ENCODE assay signal across 19 cellular contexts in the genomic region with DNA sequence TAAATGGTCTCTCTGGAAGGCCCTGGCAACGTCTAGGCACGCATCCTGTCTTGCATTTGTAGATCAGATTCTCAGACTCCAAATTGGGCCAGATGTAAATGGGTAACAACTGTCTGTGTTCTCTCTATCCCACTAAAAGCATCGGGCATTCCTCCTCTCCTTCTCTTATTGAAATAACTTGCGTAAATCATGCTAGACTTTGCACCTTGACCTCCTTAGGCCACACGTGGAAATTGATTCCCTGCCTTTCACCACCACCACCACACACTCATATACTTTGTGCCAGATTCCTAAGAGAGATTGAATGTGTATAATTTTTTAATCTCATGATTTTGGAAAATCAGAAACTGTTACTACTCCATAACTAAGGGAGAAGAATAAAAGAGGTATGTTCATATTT. TPM values are rescaled to one million over a fixed set of nuclear protein-coding genes. Genes with fewer than 3 reads are reported as not detected.
DNase-seq lines count a peak whose midpoint lies in the region; ATAC-seq and TF ChIP-seq lines count a peak whose summit lies in the region.
"Had no signal": no experiment of that assay in that cellular context is flagged by ENCODE, and none has a peak within 500 bp of the region (broad histone marks: within the 10 kb centered on the region; RNA-seq: fewer than 3 reads in every experiment).

No MANE protein-coding gene starts in this region.

- intact Hi-C loops in mucosa of descending colon (cut with DNase I, micrococcal nuclease) (no loop called here), esophagus squamous epithelium (cut with DNase I) (no loop called here)

- TF ChIP-seq POLR2A in esophagus squamous epithelium (IDR thresholded peaks at IDR 0.05) = no peak

- no peaks in the 10 kb centered on the region for H3K9me3 ChIP-seq in mucosa of descending colon
- H3K9me3 ChIP-seq in esophagus squamous epithelium = no peaks in the 10 kb centered on the region
- H3K9me3 ChIP-seq: BLaER1 had no signal

- peak; percentile 31 for DNase-seq in HuH-7 (ENCODE audit: low spot score)
- DNase-seq in left lobe of liver (ENCODE audit: low spot score) = peak; percentile 73
- no peak for DNase-seq in mucosa of descending colon
- DNase-seq in esophagus squamous epithelium (lab: John Stamatoyannopoulos, UW) = no peak
- DNase-seq: 8988T; Calu3; CD8-positive, alpha-beta T cell; DMS53; DND-41; EL; GOT3; H7; IMR-90 had no signal

- H3K36me3 ChIP-seq in mucosa of descending colon (ENCODE audit: low read depth) (no peaks in the 10 kb centered on the region), esophagus squamous epithelium (no peaks in the 10 kb centered on the region)
- H3K36me3 ChIP-seq: BLaER1 had no signal

- ATAC-seq in left lobe of liver (peak; percentile 90), mucosa of descending colon (peak; percentile 70), GM21360 (IDR thresholded peaks at IDR 0.05; ENCODE audit: unreplicated experiment) (no peak), esophagus mucosa (no peak), HG03097 (IDR thresholded peaks at IDR 0.05; ENCODE audit: low FRiP score, unreplicated experiment) (no peak)
- ATAC-seq: CD8-positive, alpha-beta T cell; K562 had no signal

- no peaks in the 10 kb centered on the region for H3K27me3 ChIP-seq in esophagus squamous epithelium

- TF ChIP-seq CTCF in mucosa of descending colon (IDR thresholded peaks at IDR 0.05) (no peak), esophagus squamous epithelium (IDR thresholded peaks at IDR 0.05) (no peak)

- 76 to 77% methylated on average over 5 of the region's 5 CpGs for whole genome bisulfite sequencing in esophagus squamous epithelium, 2 donors

- H3K4me3 ChIP-seq in mucosa of descending colon (no peak overlapping the region), esophagus squamous epithelium (no peak overlapping the region)
- H3K4me3 ChIP-seq: BLaER1, GM12878, K562 had no signal

- no peak overlapping the region for H3K27ac ChIP-seq in esophagus squamous epithelium
- H3K27ac ChIP-seq: BLaER1 had no signal

- H3K4me1 ChIP-seq in mucosa of descending colon (ENCODE audit: low read depth) (no peaks in the 10 kb centered on the region), esophagus squamous epithelium (no peaks in the 10 kb centered on the region)

RNA-seq across cellular contexts. Expression of a gene that starts 21.3 kb away (rescaled TPM):
- total RNA-seq in left lobe of liver (16.6 TPM), mucosa of descending colon (10 to 100 TPM; 23.9 to 36.1 (median 35.6) TPM), esophagus squamous epithelium (1 to 10 TPM; 4.4 to 7.6 (median 5.2) TPM), esophagus mucosa (6.9 TPM)

RNA-seq across cellular contexts. Expression of a gene that starts 41.0 kb away (rescaled TPM):
- total RNA-seq in left lobe of liver = 53.7 TPM
- total RNA-seq in mucosa of descending colon = 10 to 100 TPM; 78.9 to 93.3 (median 80.1) TPM
- 10 to 100 TPM; 15.7 to 34.5 (median 32.1) TPM for total RNA-seq in esophagus squamous epithelium
- 29.7 TPM for total RNA-seq in esophagus mucosa

RNA-seq across cellular contexts. Expression of a gene that starts 59.8 kb away (rescaled TPM):
- 7.6 TPM for total RNA-seq in left lobe of liver
- total RNA-seq in mucosa of descending colon = 10 to 100 TPM; 16.7 to 20.0 (median 19.2) TPM
- 10 to 100 TPM in 2 of 4 donors, 1 to 10 TPM in 2; 4.7 to 12.4 (median 9.6) TPM for total RNA-seq in esophagus squamous epithelium
- total RNA-seq in esophagus mucosa = 14.1 TPM

Comparison
In these comparisons a context has a peak if more than half of its experiments do, and no peak if none do; other contexts are left out.
1. DNase-seq: peak in HuH-7 (single experiment) and left lobe of liver (single experiment); none in mucosa of descending colon (0 of 3) and esophagus squamous epithelium (single experiment).
2. ATAC-seq: peak in left lobe of liver (single experiment) and mucosa of descending colon (single experiment); none in GM21360 (single experiment), esophagus mucosa (single experiment) and HG03097 (single experiment).